Comparison of ENCODE assay signal across 9 cellular contexts in genomic region chr7:132049462-132050304, GRCh38.
DNase-seq lines count a peak whose midpoint lies in the region; ATAC-seq, FAIRE-seq and TF ChIP-seq lines count a peak whose summit lies in the region.
"Had no signal": no experiment of that assay in that cellular context is flagged by ENCODE, and none has a peak within 500 bp of the region (broad histone marks: within the 10 kb centered on the region; RNA-seq: fewer than 3 reads in every experiment).

No MANE protein-coding gene starts in this region.

- peak; percentile 84 for TF ChIP-seq CTCF in HFF-Myc (IDR thresholded peaks at IDR 0.05; ENCODE audit: low read depth, low read length, missing control alignments)

- no peak for FAIRE-seq in urothelium cell line (lab: Jason Lieb, UNC)

- H3K27me3 Mint-ChIP-seq in activated CD4-positive, alpha-beta T cell treated with anti-CD3 and anti-CD28 coated beads, Interleukin-2, amount 10 ng/mL, durations not matched to agents 7 days and 5 days = peaks cover 2% of the 10 kb centered on the region

- H3K4me1 Mint-ChIP-seq in activated CD4-positive, alpha-beta T cell treated with anti-CD3 and anti-CD28 coated beads, Interleukin-2, amount 10 ng/mL, durations not matched to agents 7 days and 5 days = no peaks in the 10 kb centered on the region

- no peak overlapping the region for H3K4me3 Mint-ChIP-seq in activated CD4-positive, alpha-beta T cell treated with anti-CD3 and anti-CD28 coated beads, Interleukin-2, amount 10 ng/mL, durations not matched to agents 7 days and 5 days

- H3K4me3 ChIP-seq in HFF-Myc (replicated peaks; ENCODE audit: low read depth, low read length) = no peak overlapping the region
- H3K4me3 ChIP-seq: SK-N-MC had no signal

- no peak overlapping the region for H3K27ac Mint-ChIP-seq in activated CD4-positive, alpha-beta T cell treated with anti-CD3 and anti-CD28 coated beads, Interleukin-2, amount 10 ng/mL, durations not matched to agents 7 days and 5 days

- CTCF ChIA-PET in activated CD4-positive, alpha-beta T cell treated with anti-CD3 and anti-CD28 coated beads, Interleukin-2, amount 10 ng/mL, durations not matched to agents 7 days and 5 days (lab: Charles Lee) = no interaction called here

- DNase-seq in COLO668 (lab: John Stamatoyannopoulos, UW; ENCODE audit: unreplicated experiment) (peak; percentile 47), HFF-Myc (ENCODE audit: extremely low read depth, low read depth) (no peak), islet precursor cell (peak; percentile 66), urothelium cell line (ENCODE audit: low spot score) (peak; percentile 23), HuH-7.5 (ENCODE audit: low spot score) (no peak)
- DNase-seq in activated CD4-positive, alpha-beta T cell treated with anti-CD3 and anti-CD28 coated beads, Interleukin-2, amount 10 ng/mL, durations not matched to agents 7 days and 5 days = peak; percentile 41

- POLR2A ChIA-PET in activated CD4-positive, alpha-beta T cell treated with anti-CD3 and anti-CD28 coated beads, Interleukin-2, amount 10 ng/mL, durations not matched to agents 7 days and 5 days (lab: Charles Lee) = no interaction called here

- H3K36me3 Mint-ChIP-seq in activated CD4-positive, alpha-beta T cell treated with anti-CD3 and anti-CD28 coated beads, Interleukin-2, amount 10 ng/mL, durations not matched to agents 7 days and 5 days (ENCODE audit: low read depth) = no peaks in the 10 kb centered on the region

- no peak for ATAC-seq in HG02885 (IDR thresholded peaks at IDR 0.05; ENCODE audit: poor library complexity, unreplicated experiment)
- ATAC-seq in GM18858 (IDR thresholded peaks at IDR 0.05; ENCODE audit: unreplicated experiment) = no peak

- no peaks in the 10 kb centered on the region for H3K9me3 Mint-ChIP-seq in activated CD4-positive, alpha-beta T cell treated with anti-CD3 and anti-CD28 coated beads, Interleukin-2, amount 10 ng/mL, durations not matched to agents 7 days and 5 days

Comparison
In these comparisons a context has a peak if more than half of its experiments do, and no peak if none do; other contexts are left out.
1. DNase-seq: peak in COLO668 (single experiment), activated CD4-positive, alpha-beta T cell treated with anti-CD3 and anti-CD28 coated beads, Interleukin-2, amount 10 ng/mL, durations not matched to agents 7 days and 5 days (single experiment), islet precursor cell (single experiment) and urothelium cell line (single experiment); none in HFF-Myc (single experiment) and HuH-7.5 (single experiment).